16 cellular contexts compared by ENCODE assay signal in genomic region chr1:226728448-226728847, GRCh38. TPM values are rescaled to one million over a fixed set of nuclear protein-coding genes. Genes with fewer than 3 reads are reported as not detected.
A peak's percentile ranks its signal among the peaks of the same experiment; 100 is the strongest.
DNase-seq lines count a peak whose midpoint lies in the region; ATAC-seq, FAIRE-seq and TF ChIP-seq lines count a peak whose summit lies in the region.
"Had no signal": no experiment of that assay in that cellular context is flagged by ENCODE, and none has a peak within 500 bp of the region (broad histone marks: within the 10 kb centered on the region; RNA-seq: fewer than 3 reads in every experiment).

No MANE protein-coding gene starts in this region.

- TF ChIP-seq POLR2A in esophagus muscularis mucosa (IDR thresholded peaks at IDR 0.05; ENCODE audit: low read depth): no peak

- FAIRE-seq in GM19239 (lab: Jason Lieb, UNC): no peak

- peaks cover 86% of the 10 kb centered on the region for H3K4me1 Mint-ChIP-seq in activated CD4-positive, alpha-beta T cell treated with anti-CD3 and anti-CD28 coated beads, Interleukin-2, amount 10 ng/mL, durations not matched to agents 24 days and 14 days
- H3K4me1 Mint-ChIP-seq in activated B cell treated with CpG ODN at 0.5 μM for 24 hours: peaks cover 96% of the 10 kb centered on the region
- H3K4me1 Mint-ChIP-seq in stimulated activated naive CD8-positive, alpha-beta T cell treated with anti-CD3 and anti-CD28 coated beads, Interleukin-15, amount 100 ng/mL, for 72 hours: peaks cover 88% of the 10 kb centered on the region

- peaks cover 0 to 8% (median 0%) of the 10 kb centered on the region in 4 donors for H3K36me3 ChIP-seq in esophagus muscularis mucosa
- H3K36me3 ChIP-seq: brain microvascular endothelial cell, thoracic aorta had no signal

- no peak for TF ChIP-seq EP300 in esophagus muscularis mucosa (IDR thresholded peaks at IDR 0.05)

- H3K4me3 ChIP-seq in esophagus muscularis mucosa: no peak overlapping the region
- H3K4me3 ChIP-seq: thoracic aorta had no signal

- TF ChIP-seq CTCF in activated B cell treated with CpG ODN at 0.5 μM for 24 hours (IDR thresholded peaks at IDR 0.05) (no peak), esophagus muscularis mucosa (IDR thresholded peaks at IDR 0.05) (no peak)

- H3K9me3 Mint-ChIP-seq in activated CD4-positive, alpha-beta T cell treated with anti-CD3 and anti-CD28 coated beads, Interleukin-2, amount 10 ng/mL, durations not matched to agents 24 days and 14 days: no peaks in the 10 kb centered on the region
- H3K9me3 Mint-ChIP-seq in activated B cell treated with CpG ODN at 0.5 μM for 24 hours: no peaks in the 10 kb centered on the region
- no peaks in the 10 kb centered on the region for H3K9me3 Mint-ChIP-seq in stimulated activated naive CD8-positive, alpha-beta T cell treated with anti-CD3 and anti-CD28 coated beads, Interleukin-15, amount 100 ng/mL, for 72 hours
- H3K9me3 Mint-ChIP-seq: nephron progenitor cell had no signal

- peaks cover 44 to 100% (median 99%) of the 10 kb centered on the region in 4 donors for H3K4me1 ChIP-seq in esophagus muscularis mucosa

- H3K27me3 Mint-ChIP-seq in activated CD4-positive, alpha-beta T cell treated with anti-CD3 and anti-CD28 coated beads, Interleukin-2, amount 10 ng/mL, durations not matched to agents 24 days and 14 days: no peaks in the 10 kb centered on the region
- no peaks in the 10 kb centered on the region for H3K27me3 Mint-ChIP-seq in activated B cell treated with CpG ODN at 0.5 μM for 24 hours
- H3K27me3 Mint-ChIP-seq in stimulated activated naive CD8-positive, alpha-beta T cell treated with anti-CD3 and anti-CD28 coated beads, Interleukin-15, amount 100 ng/mL, for 72 hours: no peaks in the 10 kb centered on the region

- H3K36me3 Mint-ChIP-seq in activated CD4-positive, alpha-beta T cell treated with anti-CD3 and anti-CD28 coated beads, Interleukin-2, amount 10 ng/mL, durations not matched to agents 24 days and 14 days (ENCODE audit: low read depth): peaks cover 69% of the 10 kb centered on the region
- peaks cover 83% of the 10 kb centered on the region for H3K36me3 Mint-ChIP-seq in activated B cell treated with CpG ODN at 0.5 μM for 24 hours (ENCODE audit: low read depth)

- H3K27ac ChIP-seq in esophagus muscularis mucosa (replicated peaks in 1 of 4): peak overlapping the region in 3 of 4 donors; percentile 97 to 98 (median 98)
- H3K27ac ChIP-seq: brain microvascular endothelial cell, thoracic aorta had no signal

- intact Hi-C loops in activated CD4-positive, alpha-beta T cell treated with anti-CD3 and anti-CD28 coated beads, Interleukin-2, amount 10 ng/mL, durations not matched to agents 24 days and 14 days (cut with micrococcal nuclease): no loop called here
- intact Hi-C loops in activated B cell treated with CpG ODN at 0.5 μM for 24 hours (cut with micrococcal nuclease) (no loop called here), esophagus muscularis mucosa (cut with DNase I) (no loop called here)

- H3K4me3 Mint-ChIP-seq in activated CD4-positive, alpha-beta T cell treated with anti-CD3 and anti-CD28 coated beads, Interleukin-2, amount 10 ng/mL, durations not matched to agents 24 days and 14 days: peak overlapping the region; percentile 84
- H3K4me3 Mint-ChIP-seq in activated B cell treated with CpG ODN at 0.5 μM for 24 hours: peak overlapping the region; percentile 19
- H3K4me3 Mint-ChIP-seq in stimulated activated naive CD8-positive, alpha-beta T cell treated with anti-CD3 and anti-CD28 coated beads, Interleukin-15, amount 100 ng/mL, for 72 hours: peak overlapping the region; percentile 91 to 94
- H3K4me3 Mint-ChIP-seq: nephron progenitor cell had no signal

- CTCF ChIA-PET in activated B cell treated with CpG ODN at 0.5 μM for 24 hours (lab: Charles Lee): no interaction called here

- WGBS in esophagus muscularis mucosa: 61% methylated on average over 6 of the region's 6 CpGs

- POLR2A ChIA-PET in activated B cell treated with CpG ODN at 0.5 μM for 24 hours (lab: Charles Lee): interaction anchor here (1.3 to 2.2 kb wide), 2 partner anchors 31 to 95 kb away, joined by 4 to 7 read pairs; no protein-coding TSS in a partner anchor

- peak overlapping the region; percentile 90 for H3K27ac Mint-ChIP-seq in activated CD4-positive, alpha-beta T cell treated with anti-CD3 and anti-CD28 coated beads, Interleukin-2, amount 10 ng/mL, durations not matched to agents 24 days and 14 days
- H3K27ac Mint-ChIP-seq in activated B cell treated with CpG ODN at 0.5 μM for 24 hours: peak overlapping the region; percentile 84
- peak overlapping the region; percentile 50 to 76 for H3K27ac Mint-ChIP-seq in stimulated activated naive CD8-positive, alpha-beta T cell treated with anti-CD3 and anti-CD28 coated beads, Interleukin-15, amount 100 ng/mL, for 72 hours
- H3K27ac Mint-ChIP-seq: nephron progenitor cell had no signal

- no peaks in the 10 kb centered on the region for H3K9me3 ChIP-seq in esophagus muscularis mucosa
- H3K9me3 ChIP-seq: thoracic aorta had no signal

- no peaks in the 10 kb centered on the region for H3K27me3 ChIP-seq in esophagus muscularis mucosa
- H3K27me3 ChIP-seq: brain microvascular endothelial cell had no signal

- no peak for ATAC-seq in activated B cell treated with CpG ODN at 0.5 μM for 24 hours (ENCODE audit: low read depth)
- ATAC-seq in stimulated activated naive CD8-positive, alpha-beta T cell treated with anti-CD3 and anti-CD28 coated beads, Interleukin-15, amount 100 ng/mL, for 72 hours: no peak
- ATAC-seq: left cardiac atrium had no signal

- peak; percentile 66 for DNase-seq in activated CD4-positive, alpha-beta T cell treated with anti-CD3 and anti-CD28 coated beads, Interleukin-2, amount 10 ng/mL, durations not matched to agents 24 days and 14 days
- no peak for DNase-seq in activated CD4-positive, alpha-beta T cell treated with anti-CD3 and anti-CD28 coated beads, Interleukin-2, amount 50 U/mL, for 4 hours
- DNase-seq in activated B cell treated with CpG ODN at 0.5 μM for 24 hours (no peak), esophagus muscularis mucosa (ENCODE audit: extremely low spot score) (no peak), GM19239 (ENCODE audit: insufficient read length, low spot score) (no peak), NCI-H1694 treated with DMSO at 0.1 percent for 48 hours (lab: John Stamatoyannopoulos, UW) (no peak)
- DNase-seq in stimulated activated naive CD8-positive, alpha-beta T cell treated with anti-CD3 and anti-CD28 coated beads, Interleukin-15, amount 100 ng/mL, for 72 hours: no peak
- no peak for DNase-seq in stimulated activated CD4-positive, alpha-beta T cell treated with anti-CD3 and anti-CD28 coated beads, Interleukin-2, amount 100 ng/mL, for 24 hours
- DNase-seq: activated CD8-positive, alpha-beta memory T cell treated with anti-CD3 and anti-CD28 coated beads, Interleukin-2, amount 50 U/mL, for 48 hours; brain microvascular endothelial cell; left cardiac atrium; NCI-H1417 treated with DMSO at 0.1 percent for 48 hours; NCI-H510A treated with DMSO at 0.1 percent for 48 hours; nephron progenitor cell; T1000 had no signal

RNA-seq across cellular contexts. Expression of gene ITPKB, which starts 10.6 kb away (rescaled TPM):
- 29.3 and 31.2 TPM in 2 replicates for total RNA-seq in activated CD4-positive, alpha-beta T cell treated with anti-CD3 and anti-CD28 coated beads, Interleukin-2, amount 10 ng/mL, durations not matched to agents 24 days and 14 days
- total RNA-seq in activated B cell treated with CpG ODN at 0.5 μM for 24 hours (88.5 and 97.3 TPM in 2 replicates), esophagus muscularis mucosa (100 to 1,000 TPM in 2 of 4 donors, 10 to 100 TPM in 2; 71.1 to 156 (median 116) TPM)

Comparison
In these comparisons a context has a peak if more than half of its experiments do, and no peak if none do; other contexts are left out.
1. H3K4me3 Mint-ChIP-seq: peak in every context shown above with its lines; median percentile 92 in stimulated activated naive CD8-positive, alpha-beta T cell treated with anti-CD3 and anti-CD28 coated beads, Interleukin-15, amount 100 ng/mL, for 72 hours; 84 in activated CD4-positive, alpha-beta T cell treated with anti-CD3 and anti-CD28 coated beads, Interleukin-2, amount 10 ng/mL, durations not matched to agents 24 days and 14 days; 19 in activated B cell treated with CpG ODN at 0.5 μM for 24 hours.